In the genomic region with DNA sequence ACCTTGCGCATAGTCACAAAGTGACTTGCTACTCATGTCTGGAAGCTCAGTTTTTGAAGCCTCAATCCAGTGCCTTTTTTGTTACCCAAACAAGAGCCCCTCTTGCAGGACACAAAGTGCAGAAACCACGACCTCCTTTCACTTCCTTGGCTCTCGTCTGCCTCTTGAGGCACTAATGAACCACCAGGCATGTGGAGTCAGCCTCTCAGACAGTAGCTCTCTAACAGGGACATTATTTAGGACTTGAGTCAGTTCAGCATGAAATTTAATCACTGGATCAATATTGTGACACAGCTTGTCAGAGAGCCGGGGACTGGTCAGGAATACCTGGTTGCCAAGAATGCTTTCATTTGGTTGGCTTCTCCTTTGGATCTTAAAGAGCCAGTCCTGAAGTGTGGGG, we compare ENCODE assay signal across 23 cellular contexts. TPM values are rescaled to one million over a fixed set of nuclear protein-coding genes. Genes with fewer than 3 reads are reported as not detected.
A peak's percentile ranks its signal among the peaks of the same experiment; 100 is the strongest.
DNase-seq lines count a peak whose midpoint lies in the region; ATAC-seq and TF ChIP-seq lines count a peak whose summit lies in the region.
"Had no signal": no experiment of that assay in that cellular context is flagged by ENCODE, and none has a peak within 500 bp of the region (broad histone marks: within the 10 kb centered on the region; RNA-seq: fewer than 3 reads in every experiment).

No MANE protein-coding gene starts in this region.

- no peak overlapping the region for H3K18ac ChIP-seq in trophoblast cell (ENCODE audit: low read length)

- H3K27me3 ChIP-seq in BLaER1 (no peaks in the 10 kb centered on the region), trophoblast cell (ENCODE audit: insufficient read depth, low read length) (no peaks in the 10 kb centered on the region)

- H3K27ac ChIP-seq in BLaER1, result no peak overlapping the region
- H3K27ac ChIP-seq in trophoblast cell (ENCODE audit: low read depth, low read length), result no peak overlapping the region
- H3K27ac ChIP-seq: lower lobe of right lung, parathyroid adenoma had no signal

- H3K36me3 Mint-ChIP-seq in activated T-helper 1 cell treated with anti-CD3 and anti-CD28 coated beads, Interleukin-12 subunit alpha, Interleukin-12 subunit beta, Interleukin-2, Interleukin-4 antibody, amounts not matched to agents 30 ng/mL and 10 ng/mL and 1 ng/mL, durations not matched to agents 14 hours and 24 hours and 36 hours (ENCODE audit: low read depth), result no peaks in the 10 kb centered on the region
- H3K36me3 Mint-ChIP-seq: naive B cell had no signal

- no CpG with 5 or more reads among the region's 4 CpGs for WGBS in trophoblast cell (ENCODE audit: extremely low coverage, insufficient coverage, insufficient read length)

- intact Hi-C loops in activated T-helper 1 cell treated with anti-CD3 and anti-CD28 coated beads, Interleukin-12 subunit alpha, Interleukin-12 subunit beta, Interleukin-2, Interleukin-4 antibody, amounts not matched to agents 30 ng/mL and 10 ng/mL and 1 ng/mL, durations not matched to agents 14 hours and 24 hours and 36 hours (cut with micrococcal nuclease), result no loop called here

- no peak overlapping the region for H4K91ac ChIP-seq in trophoblast cell (ENCODE audit: low read depth, low read length)

- H3K9ac ChIP-seq in BLaER1 (no peak overlapping the region), trophoblast cell (ENCODE audit: low read length) (no peak overlapping the region)
- H3K9ac ChIP-seq: parathyroid adenoma had no signal

- 0 out of 2 replicates have a peak overlapping the region, but pooled peaks have one; percentile 0 for H3K4me2 ChIP-seq in BLaER1
- no peak overlapping the region for H3K4me2 ChIP-seq in trophoblast cell (ENCODE audit: low read length)
- H3K4me2 ChIP-seq: smooth muscle cell had no signal

- H3K27me3 Mint-ChIP-seq in activated T-helper 1 cell treated with anti-CD3 and anti-CD28 coated beads, Interleukin-12 subunit alpha, Interleukin-12 subunit beta, Interleukin-2, Interleukin-4 antibody, amounts not matched to agents 30 ng/mL and 10 ng/mL and 1 ng/mL, durations not matched to agents 14 hours and 24 hours and 36 hours (ENCODE audit: insufficient read depth), result no peaks in the 10 kb centered on the region

- no peaks in the 10 kb centered on the region for H3K9me3 ChIP-seq in BLaER1
- H3K9me3 ChIP-seq in trophoblast cell (ENCODE audit: insufficient read depth, low read depth, low read length), result no peaks in the 10 kb centered on the region
- H3K9me3 ChIP-seq: lower lobe of right lung had no signal

- H2AK5ac ChIP-seq in trophoblast cell (ENCODE audit: low read length), result no peak overlapping the region

- H3K4me1 Mint-ChIP-seq in activated T-helper 1 cell treated with anti-CD3 and anti-CD28 coated beads, Interleukin-12 subunit alpha, Interleukin-12 subunit beta, Interleukin-2, Interleukin-4 antibody, amounts not matched to agents 30 ng/mL and 10 ng/mL and 1 ng/mL, durations not matched to agents 14 hours and 24 hours and 36 hours (ENCODE audit: low read depth), result no peaks in the 10 kb centered on the region
- H3K4me1 Mint-ChIP-seq: naive B cell had no signal

- DNase-seq in NCI-H524 (lab: John Stamatoyannopoulos, UW) (peak; percentile 68 to 73), left kidney (ENCODE audit: low read depth, low spot score) (peak; percentile 9), trophoblast cell (no peak)
- no peak for DNase-seq in activated T-helper 1 cell treated with anti-CD3 and anti-CD28 coated beads, Interleukin-12 subunit alpha, Interleukin-12 subunit beta, Interleukin-2, Interleukin-4 antibody, amounts not matched to agents 30 ng/mL and 10 ng/mL and 1 ng/mL, durations not matched to agents 14 hours and 24 hours and 36 hours (ENCODE audit: low spot score)
- DNase-seq: activated CD4-positive, alpha-beta T cell treated with anti-CD3 and anti-CD28 coated beads for 4 hours; activated naive CD4-positive, alpha-beta T cell treated with Interleukin-2 at 50 U/mL for 16 hours; central memory CD4-positive, alpha-beta T cell; COR-L47; glutamatergic neuron; lower lobe of right lung; naive B cell; NCI-H1105 treated with DMSO at 0.1 percent for 48 hours; NCI-H774; stimulated activated CD8-positive, alpha-beta memory T cell treated with anti-CD3 and anti-CD28 coated beads, Interleukin-4, amount 100 ng/mL, for 48 hours; substantia nigra; T1000 had no signal

- H2AFZ ChIP-seq in trophoblast cell (ENCODE audit: insufficient read depth, low read length, poor library complexity), result no peak overlapping the region
- H2AFZ ChIP-seq: parathyroid adenoma had no signal

- H3K79me2 ChIP-seq in trophoblast cell (ENCODE audit: control insufficient read depth, insufficient read depth, low read length, poor library complexity), result peaks cover 2% of the 10 kb centered on the region
- H3K79me2 ChIP-seq: parathyroid adenoma had no signal

- H3K4me3 Mint-ChIP-seq in activated T-helper 1 cell treated with anti-CD3 and anti-CD28 coated beads, Interleukin-12 subunit alpha, Interleukin-12 subunit beta, Interleukin-2, Interleukin-4 antibody, amounts not matched to agents 30 ng/mL and 10 ng/mL and 1 ng/mL, durations not matched to agents 14 hours and 24 hours and 36 hours, result no peak overlapping the region
- H3K4me3 Mint-ChIP-seq: naive B cell had no signal

- no peak overlapping the region for H4K12ac ChIP-seq in trophoblast cell (ENCODE audit: low read depth, low read length)

- no peaks in the 10 kb centered on the region for H3K9me3 Mint-ChIP-seq in activated T-helper 1 cell treated with anti-CD3 and anti-CD28 coated beads, Interleukin-12 subunit alpha, Interleukin-12 subunit beta, Interleukin-2, Interleukin-4 antibody, amounts not matched to agents 30 ng/mL and 10 ng/mL and 1 ng/mL, durations not matched to agents 14 hours and 24 hours and 36 hours

- H3K14ac ChIP-seq in trophoblast cell (ENCODE audit: low read length), result no peak overlapping the region

- no peaks in the 10 kb centered on the region for H3K79me1 ChIP-seq in trophoblast cell (ENCODE audit: low read length)

- ATAC-seq in HG03196 (IDR thresholded peaks at IDR 0.05; ENCODE audit: unreplicated experiment), result no peak
- ATAC-seq in GM21423 (IDR thresholded peaks at IDR 0.05; ENCODE audit: unreplicated experiment), result no peak
- ATAC-seq: GM12878 had no signal

- H3K27ac Mint-ChIP-seq in activated T-helper 1 cell treated with anti-CD3 and anti-CD28 coated beads, Interleukin-12 subunit alpha, Interleukin-12 subunit beta, Interleukin-2, Interleukin-4 antibody, amounts not matched to agents 30 ng/mL and 10 ng/mL and 1 ng/mL, durations not matched to agents 14 hours and 24 hours and 36 hours, result no peak overlapping the region
- H3K27ac Mint-ChIP-seq: naive B cell had no signal

- TF ChIP-seq CTCF in GM12873 (IDR thresholded peaks at IDR 0.05; ENCODE audit: insufficient read depth, low read depth, low read length, missing control alignments), result peak; percentile 5

- H2BK120ac ChIP-seq in trophoblast cell (ENCODE audit: insufficient read depth, low read length, poor library complexity), result no peak overlapping the region

- H3K36me3 ChIP-seq in BLaER1, result no peaks in the 10 kb centered on the region
- H3K36me3 ChIP-seq in trophoblast cell (ENCODE audit: control insufficient read depth in 1 of 2, insufficient read depth in 2 of 2, low read length in 2 of 2), result no peaks in the 10 kb centered on the region
- H3K36me3 ChIP-seq: lower lobe of right lung had no signal

- no peak overlapping the region for H2BK5ac ChIP-seq in trophoblast cell (ENCODE audit: low read depth, low read length, poor library complexity)

- H3K4me3 ChIP-seq in BLaER1 (no peak overlapping the region), trophoblast cell (ENCODE audit: low read depth, low read length) (no peak overlapping the region)
- H3K4me3 ChIP-seq: GM12878, lower lobe of right lung, smooth muscle cell had no signal

- H4K8ac ChIP-seq in trophoblast cell (ENCODE audit: low read depth, low read length), result no peak overlapping the region

- H3K23ac ChIP-seq in trophoblast cell (ENCODE audit: low read length), result no peak overlapping the region

- no peak overlapping the region for H3K4ac ChIP-seq in trophoblast cell (ENCODE audit: low read depth, low read length)

- no peak overlapping the region for H2BK12ac ChIP-seq in trophoblast cell (ENCODE audit: low read length)

- H3K4me1 ChIP-seq in BLaER1 (peaks cover 14% of the 10 kb centered on the region), trophoblast cell (ENCODE audit: control insufficient read depth in 1 of 2, insufficient read depth in 2 of 2, low read length in 2 of 2) (peaks cover 0 to 2% of the 10 kb centered on the region in 2 experiments)
- H3K4me1 ChIP-seq: parathyroid adenoma had no signal

- H4K20me1 ChIP-seq in BLaER1, result no peaks in the 10 kb centered on the region

RNA-seq across cellular contexts. Expression of a gene that starts 46.7 kb away (rescaled TPM):
- polyA plus RNA-seq in trophoblast cell (2013), result 373 and 404 TPM in 2 replicates
- not detected in 2 replicates for total RNA-seq in activated T-helper 1 cell treated with anti-CD3 and anti-CD28 coated beads, Interleukin-12 subunit alpha, Interleukin-12 subunit beta, Interleukin-2, Interleukin-4 antibody, amounts not matched to agents 30 ng/mL and 10 ng/mL and 1 ng/mL, durations not matched to agents 14 hours and 24 hours and 36 hours
- polyA plus RNA-seq: GM12878 had no signal

Comparison
In these comparisons a context has a peak if more than half of its experiments do, and no peak if none do; other contexts are left out.
1. DNase-seq: peak in NCI-H524 (2 of 2) and left kidney (single experiment); none in trophoblast cell (0 of 2) and activated T-helper 1 cell treated with anti-CD3 and anti-CD28 coated beads, Interleukin-12 subunit alpha, Interleukin-12 subunit beta, Interleukin-2, Interleukin-4 antibody, amounts not matched to agents 30 ng/mL and 10 ng/mL and 1 ng/mL, durations not matched to agents 14 hours and 24 hours and 36 hours (single experiment).